1 cellular context compared by ENCODE assay signal in genomic region chr10:21525367-21526183, GRCh38.
A peak's percentile ranks its signal among the peaks of the same experiment; 100 is the strongest.
TF ChIP-seq lines count a peak whose summit lies in the region.

Gene SKIDA1 (minus strand): TSS chr10:21525682. CDS start chr10:21517822, 7,860 bp downstream.

TF ChIP-seq in HepG2, 621 proteins besides CTCF, POLR2A, EP300 and RAD21 (continued from another document and continues in another):
- TF ChIP-seq ZBTB40 (IDR thresholded peaks at IDR 0.05) (no peak), ZBTB40 (CRISPR knock-in tag; IDR thresholded peaks at IDR 0.05) (peak; percentile 67), ZNF547 (CRISPR knock-in tag; IDR thresholded peaks at IDR 0.05) (peak; percentile 42; the same call in 1 of the 2 replicates), ZNF510 (CRISPR knock-in tag; IDR thresholded peaks at IDR 0.05; ENCODE audit: low read depth) (peak; percentile 85), ZFP36L2 (CRISPR knock-in tag; IDR thresholded peaks at IDR 0.05) (no peak), SRSF4 (IDR thresholded peaks at IDR 0.05; ENCODE audit: low read depth, low read length, poor library complexity, severe bottlenecking) (no peak), MYPOP (CRISPR knock-in tag; IDR thresholded peaks at IDR 0.05) (peak; percentile 77), ZBTB33 (CRISPR knock-in tag; IDR thresholded peaks at IDR 0.05) (no peak; the same call in 1 of the 2 replicates), ZNF569 (CRISPR knock-in tag; IDR thresholded peaks at IDR 0.05; ENCODE audit: borderline replicate concordance) (peak; percentile 91; the same call in 1 of the 2 replicates), ZNF101 (CRISPR knock-in tag; IDR thresholded peaks at IDR 0.05; ENCODE audit: borderline replicate concordance, low read depth) (no peak), NFIB (CRISPR knock-in tag; IDR thresholded peaks at IDR 0.05; ENCODE audit: borderline replicate concordance) (no peak), ELK4 (CRISPR knock-in tag; IDR thresholded peaks at IDR 0.05; ENCODE audit: borderline replicate concordance) (no peak), HBP1 (CRISPR knock-in tag; IDR thresholded peaks at IDR 0.05; ENCODE audit: low read depth) (0 out of 2 replicates have a peak, but pooled peaks have one; percentile 62), E2F2 (CRISPR knock-in tag; IDR thresholded peaks at IDR 0.05; ENCODE audit: borderline replicate concordance) (peak; percentile 25; the same call in 1 of the 2 replicates), CCAR2 (optimal IDR thresholded peaks at IDR 0.05; ENCODE audit: low read depth, low read length) (no peak), HCFC1 (IDR thresholded peaks at IDR 0.05; ENCODE audit: low read depth, low read length) (no peak), MAFK (conservative IDR thresholded peaks at IDR 0.05 in 1 of 2, IDR thresholded peaks at IDR 0.05 in 1 of 2; ENCODE audit: low read length in 2 of 2) (0 out of 4 replicates have a peak, but pooled peaks of 1 of the 2 experiments have one; percentile 6), MEIS2 (CRISPR knock-in tag; IDR thresholded peaks at IDR 0.05) (no peak), ZNF253 (CRISPR knock-in tag; IDR thresholded peaks at IDR 0.05; ENCODE audit: borderline replicate concordance) (no peak), ZNF232 (CRISPR knock-in tag; IDR thresholded peaks at IDR 0.05; ENCODE audit: borderline replicate concordance) (peak; percentile 2; the same call in 1 of the 2 replicates), ARHGAP35 (CRISPR knock-in tag; IDR thresholded peaks at IDR 0.05; ENCODE audit: borderline replicate concordance) (peak; percentile 57; the same call in 1 of the 2 replicates), ZNF180 (CRISPR knock-in tag; IDR thresholded peaks at IDR 0.05; ENCODE audit: borderline replicate concordance, low read depth) (no peak), ZBTB37 (CRISPR knock-in tag; IDR thresholded peaks at IDR 0.05) (peak; percentile 19; the same call in 1 of the 2 replicates), DDIT3 (CRISPR knock-in tag; IDR thresholded peaks at IDR 0.05) (no peak), ZNF580 (CRISPR knock-in tag; IDR thresholded peaks at IDR 0.05; ENCODE audit: borderline replicate concordance, low read depth) (peak; percentile 53; the same call in 1 of the 2 replicates), MAFG (CRISPR knock-in tag; IDR thresholded peaks at IDR 0.05) (no peak), ZNF777 (CRISPR knock-in tag; IDR thresholded peaks at IDR 0.05) (peak; percentile 71), EZH2 (conservative IDR thresholded peaks at IDR 0.05; ENCODE audit: low read depth, low read length) (no peak), ZNF235 (CRISPR knock-in tag; IDR thresholded peaks at IDR 0.05; ENCODE audit: borderline replicate concordance) (no peak; the same call in 1 of the 2 replicates), CREBL2 (CRISPR knock-in tag; IDR thresholded peaks at IDR 0.05; ENCODE audit: borderline replicate concordance) (no peak; the same call in 1 of the 2 replicates), POLR2G (IDR thresholded peaks at IDR 0.05; ENCODE audit: low read depth, low read length) (peak; percentile 89), ZNF460 (CRISPR knock-in tag; IDR thresholded peaks at IDR 0.05; ENCODE audit: borderline replicate concordance) (no peak), HMG20A (CRISPR knock-in tag; IDR thresholded peaks at IDR 0.05; ENCODE audit: borderline replicate concordance) (no peak), SNAPC2 (CRISPR knock-in tag; IDR thresholded peaks at IDR 0.05) (peak; percentile 64; the same call in 1 of the 2 replicates), ZNF382 (CRISPR knock-in tag; IDR thresholded peaks at IDR 0.05; ENCODE audit: borderline replicate concordance) (no peak), KDM3A (CRISPR knock-in tag; IDR thresholded peaks at IDR 0.05; ENCODE audit: low read depth) (peak; percentile 45; the same call in 1 of the 2 replicates), ATF3 (CRISPR knock-in tag; IDR thresholded peaks at IDR 0.05) (no peak), PRMT3 (CRISPR knock-in tag; IDR thresholded peaks at IDR 0.05; ENCODE audit: borderline replicate concordance, low read depth) (no peak), FOXK2 (IDR thresholded peaks at IDR 0.05) (peak; percentile 94), TCF12 (IDR thresholded peaks at IDR 0.05) (no peak), TCF12 (CRISPR knock-in tag; IDR thresholded peaks at IDR 0.05) (peak; percentile 88; the same call in 1 of the 2 replicates)
